ENCODE assay signal across 25 cellular contexts in genomic region chr19:41615207-41615606, GRCh38. TPM values are rescaled to one million over a fixed set of nuclear protein-coding genes. Genes with fewer than 3 reads are reported as not detected.
"Had no signal": no experiment of that assay in that cellular context is flagged by ENCODE, and none has a peak within 500 bp of the region (broad histone marks: within the 10 kb centered on the region; RNA-seq: fewer than 3 reads in every experiment).

No MANE protein-coding gene starts in this region.

- H3K9me3 ChIP-seq: SJSA1 had no signal

- H3K4me1 ChIP-seq: SJSA1 had no signal

- H3K27ac ChIP-seq: HL-60, SJSA1, SK-N-MC had no signal

- H3K4me3 ChIP-seq: SJSA1, SK-N-MC had no signal

- DNase-seq: KBM-7, NCI-H1048, NCI-H1105, NCI-H1417, NCI-H1436 treated with DMSO at 0.1 percent for 48 hours, NCI-H1694, NCI-H187 treated with DMSO at 0.1 percent for 48 hours, NCI-H2029 treated with DMSO at 0.1 percent for 48 hours, NCI-H2171 treated with DMSO at 0.1 percent for 48 hours, NCI-H2227 treated with DMSO at 0.1 percent for 48 hours, NCI-H446, NCI-H510A, NCI-H524 treated with DMSO at 0.1 percent for 48 hours, NCI-H69, NCI-H774, Right ventricle myocardium superior, RPMI8226, SIG-M5 had no signal

- H3K36me3 ChIP-seq: SJSA1 had no signal

- FAIRE-seq: HTR-8/SVneo, RCC 7860 had no signal

RNA-seq across cellular contexts. Expression of gene CEACAM4, which starts 11.7 kb away (rescaled TPM):
- total RNA-seq: LHCN-M2, MCF 10A, SJSA1 had no signal

RNA-seq across cellular contexts. Expression of gene CEACAM21, which starts 39.2 kb away (rescaled TPM):
- total RNA-seq: LHCN-M2, MCF 10A, SJSA1 had no signal
